In genomic region chr13:48775285-48775684, GRCh38 we compare ENCODE assay signal across 24 cellular contexts.
DNase-seq lines count a peak whose midpoint lies in the region; ATAC-seq and TF ChIP-seq lines count a peak whose summit lies in the region.
"Had no signal": no experiment of that assay in that cellular context is flagged by ENCODE, and none has a peak within 500 bp of the region (broad histone marks: within the 10 kb centered on the region; RNA-seq: fewer than 3 reads in every experiment).

No MANE protein-coding gene starts in this region.

- no peak overlapping the region for H2AFZ ChIP-seq in osteoblast (ENCODE audit: low read length)
- no peak overlapping the region for H2AFZ ChIP-seq in hepatocyte

- H4K20me1 ChIP-seq in osteoblast (ENCODE audit: insufficient read depth, low read length), result no peaks in the 10 kb centered on the region
- no peaks in the 10 kb centered on the region for H4K20me1 ChIP-seq in hepatocyte (ENCODE audit: insufficient read depth, poor library complexity, severe bottlenecking)

- no peak for ATAC-seq in GM18861 (IDR thresholded peaks at IDR 0.05; ENCODE audit: unreplicated experiment)
- ATAC-seq: lower lobe of right lung, psoas muscle had no signal

- H3K36me3 ChIP-seq in osteoblast (ENCODE audit: insufficient read depth, low read length) (no peaks in the 10 kb centered on the region), hepatocyte (replicated peaks; ENCODE audit: insufficient read depth, low read depth) (no peaks in the 10 kb centered on the region)
- H3K36me3 ChIP-seq: HAP-1, lower lobe of right lung, thyroid gland had no signal

- DNase-seq in AG09309 (ENCODE audit: low read depth), result peak; percentile 73
- DNase-seq in HT1080 (ENCODE audit: low read depth), result peak; percentile 71
- DNase-seq in astrocyte of the hippocampus (ENCODE audit: low read depth, low spot score), result peak; percentile 60
- no peak for DNase-seq in osteoblast (ENCODE audit: insufficient read length, low spot score, missing footprints)
- DNase-seq in hepatocyte (ENCODE audit: low spot score), result no peak
- no peak for DNase-seq in foreskin melanocyte
- DNase-seq in inferior parietal cortex (ENCODE audit: extremely low spot score), result no peak
- DNase-seq: activated CD4-positive, alpha-beta T cell treated with anti-CD3 and anti-CD28 coated beads for 48 hours; activated naive CD4-positive, alpha-beta T cell treated with anti-CD3 and anti-CD28 coated beads, Interleukin-2, amount 50 U/mL, for 16 hours; anterior cingulate cortex; Kasumi-1; lower lobe of right lung; NCI-H1092 treated with DMSO at 0.1 percent for 48 hours; NCI-H2029 treated with DMSO at 0.1 percent for 48 hours; NCI-H82; psoas muscle; SIG-M5; stimulated activated CD4-positive, alpha-beta T cell treated with anti-CD3 and anti-CD28 coated beads, Interleukin-2, amount 100 ng/mL, for 48 hours; stimulated activated naive CD4-positive, alpha-beta T cell treated with Interleukin-2 at 50 U/mL for 16 hours; thyroid gland had no signal

- 97% methylated on average over 2 of the region's 2 CpGs for WGBS in hepatocyte (ENCODE audit: low lambda C conversion rate, missing lambda C conversion rate)

- H3K4me3 ChIP-seq in AG09309 (ENCODE audit: control insufficient read depth, low read depth, low read length), result no peak overlapping the region
- H3K4me3 ChIP-seq in osteoblast (ENCODE audit: insufficient read depth, low read length), result no peak overlapping the region
- no peak overlapping the region for H3K4me3 ChIP-seq in hepatocyte
- H3K4me3 ChIP-seq: HAP-1, lower lobe of right lung, psoas muscle, skin epidermis, thyroid gland had no signal

- H3K9me2 ChIP-seq in hepatocyte (replicated peaks; ENCODE audit: insufficient read depth), result no peaks in the 10 kb centered on the region

- TF ChIP-seq CTCF in AG09309 (IDR thresholded peaks at IDR 0.05; ENCODE audit: control insufficient read depth, insufficient read depth, low read depth, low read length, missing control alignments) (no peak), osteoblast (IDR thresholded peaks at IDR 0.05; ENCODE audit: extremely low read depth, low read depth, low read length) (no peak), hepatocyte (IDR thresholded peaks at IDR 0.05; ENCODE audit: poor library complexity) (no peak)

- peak overlapping the region; percentile 68 for H3K4me2 ChIP-seq in osteoblast (ENCODE audit: insufficient read depth, low read length)
- no peak overlapping the region for H3K4me2 ChIP-seq in hepatocyte

- H3K27ac ChIP-seq in osteoblast (ENCODE audit: low read depth, low read length) (peak overlapping the region; percentile 78), hepatocyte (no peak overlapping the region)
- H3K27ac ChIP-seq: foreskin keratinocyte, lower lobe of right lung, psoas muscle, thyroid gland had no signal

- H3K4me1 ChIP-seq in osteoblast (ENCODE audit: insufficient read depth, low read length) (peaks cover 19% of the 10 kb centered on the region), hepatocyte (ENCODE audit: insufficient read depth) (no peaks in the 10 kb centered on the region)
- H3K4me1 ChIP-seq: HAP-1, lower lobe of right lung, psoas muscle, thyroid gland had no signal

- H3K79me2 ChIP-seq in osteoblast (ENCODE audit: insufficient read depth, low read length), result no peaks in the 10 kb centered on the region
- no peaks in the 10 kb centered on the region for H3K79me2 ChIP-seq in hepatocyte

- H3K9me3 ChIP-seq in osteoblast (ENCODE audit: low read depth, low read length), result peaks cover 1% of the 10 kb centered on the region
- no peaks in the 10 kb centered on the region for H3K9me3 ChIP-seq in hepatocyte (ENCODE audit: low read depth)
- H3K9me3 ChIP-seq: HAP-1, thyroid gland had no signal

- H3K27me3 ChIP-seq in osteoblast (ENCODE audit: insufficient read depth, low read length) (no peaks in the 10 kb centered on the region), hepatocyte (no peaks in the 10 kb centered on the region)
- H3K27me3 ChIP-seq: thyroid gland had no signal

Comparison
In these comparisons a context has a peak if more than half of its experiments do, and no peak if none do; other contexts are left out.
1. DNase-seq: peak in AG09309 (single experiment), HT1080 (single experiment) and astrocyte of the hippocampus (single experiment); none in osteoblast (single experiment), hepatocyte (single experiment), foreskin melanocyte (single experiment) and inferior parietal cortex (single experiment).